1 cellular context compared by ENCODE assay signal in the genomic region with DNA sequence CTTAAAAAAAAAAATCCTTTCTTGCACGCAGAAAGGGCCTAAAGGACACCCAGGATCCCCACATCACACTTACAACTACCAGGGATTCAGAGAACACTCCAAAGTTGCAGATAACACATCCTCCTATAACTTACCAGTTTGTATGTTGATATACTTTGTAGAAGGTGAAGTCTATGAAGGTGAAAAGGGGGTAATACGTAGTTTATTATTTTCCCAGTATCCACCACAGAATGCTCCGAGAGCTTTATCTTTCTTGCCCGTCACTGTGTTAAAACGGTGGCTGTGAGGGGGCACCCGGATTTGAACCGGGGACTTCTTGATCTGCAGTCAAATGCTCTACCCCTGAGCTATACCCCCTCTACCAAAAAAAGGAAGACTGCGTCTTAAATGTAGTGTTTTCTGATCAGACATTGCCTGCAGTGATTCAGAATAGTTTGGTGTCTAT.
TF ChIP-seq lines count a peak whose summit lies in the region.

No MANE protein-coding gene starts in this region.

TF ChIP-seq in K562, 482 proteins besides CTCF, POLR2A, EP300 and RAD21 (continues in another document):
- peak; percentile 99 for TF ChIP-seq TBP (optimal IDR thresholded peaks at IDR 0.05; ENCODE audit: low read depth, low read length)
- TF ChIP-seq ZBTB1 (CRISPR knock-in tag; IDR thresholded peaks at IDR 0.05; ENCODE audit: borderline replicate concordance, low read depth), result no peak
- peak in 1 of 2 experiments; percentile 75; a peak in 1 of 4 replicates for TF ChIP-seq TBL1XR1 (IDR thresholded peaks at IDR 0.05; ENCODE audit: low read length in 2 of 2)
- TF ChIP-seq CBFB (CRISPR knock-in tag; IDR thresholded peaks at IDR 0.05), result no peak
- TF ChIP-seq ATF7 (IDR thresholded peaks at IDR 0.05), result peak; percentile 76; the same call in 1 of the 2 replicates
- 0 out of 2 replicates have a peak, but pooled peaks have one; percentile 41 for TF ChIP-seq TARDBP (IDR thresholded peaks at IDR 0.05)
- peak; percentile 72 for TF ChIP-seq ILF3 (IDR thresholded peaks at IDR 0.05; ENCODE audit: borderline replicate concordance)
- no peak; a peak in 1 of 4 replicates for TF ChIP-seq KDM1A (IDR thresholded peaks at IDR 0.05)
- TF ChIP-seq FOXK2 (conservative IDR thresholded peaks at IDR 0.05 in 1 of 2, IDR thresholded peaks at IDR 0.05 in 1 of 2; ENCODE audit: low read depth in 2 of 2), result 0 out of 4 replicates have a peak, but pooled peaks of 1 of the 2 experiments have one; percentile 61
- TF ChIP-seq MAZ (CRISPR knock-in tag; conservative IDR thresholded peaks at IDR 0.05 in 1 of 2, IDR thresholded peaks at IDR 0.05 in 1 of 2), result peak; percentile 40 to 44; a peak in 2 of 4 replicates
- TF ChIP-seq NCOA2 (IDR thresholded peaks at IDR 0.05; ENCODE audit: partially characterized antibody in 2 of 2), result peak in 1 of 2 experiments; percentile 46
- TF ChIP-seq, protein P1, sequence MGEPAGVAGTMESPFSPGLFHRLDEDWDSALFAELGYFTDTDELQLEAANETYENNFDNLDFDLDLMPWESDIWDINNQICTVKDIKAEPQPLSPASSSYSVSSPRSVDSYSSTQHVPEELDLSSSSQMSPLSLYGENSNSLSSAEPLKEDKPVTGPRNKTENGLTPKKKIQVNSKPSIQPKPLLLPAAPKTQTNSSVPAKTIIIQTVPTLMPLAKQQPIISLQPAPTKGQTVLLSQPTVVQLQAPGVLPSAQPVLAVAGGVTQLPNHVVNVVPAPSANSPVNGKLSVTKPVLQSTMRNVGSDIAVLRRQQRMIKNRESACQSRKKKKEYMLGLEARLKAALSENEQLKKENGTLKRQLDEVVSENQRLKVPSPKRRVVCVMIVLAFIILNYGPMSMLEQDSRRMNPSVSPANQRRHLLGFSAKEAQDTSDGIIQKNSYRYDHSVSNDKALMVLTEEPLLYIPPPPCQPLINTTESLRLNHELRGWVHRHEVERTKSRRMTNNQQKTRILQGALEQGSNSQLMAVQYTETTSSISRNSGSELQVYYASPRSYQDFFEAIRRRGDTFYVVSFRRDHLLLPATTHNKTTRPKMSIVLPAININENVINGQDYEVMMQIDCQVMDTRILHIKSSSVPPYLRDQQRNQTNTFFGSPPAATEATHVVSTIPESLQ (CRISPR knock-in tag; IDR thresholded peaks at IDR 0.05), result no peak
- TF ChIP-seq HDAC1 (IDR thresholded peaks at IDR 0.05), result 0 out of 4 replicates have a peak, but pooled peaks of 1 of the 2 experiments have one; percentile 56
- no peak for TF ChIP-seq POLR2AphosphoS2 (IDR thresholded peaks at IDR 0.05; ENCODE audit: low read length)
- TF ChIP-seq MTA1 (IDR thresholded peaks at IDR 0.05; ENCODE audit: borderline replicate concordance), result peak; percentile 72; the same call in 1 of the 2 replicates
- TF ChIP-seq, protein P2, sequence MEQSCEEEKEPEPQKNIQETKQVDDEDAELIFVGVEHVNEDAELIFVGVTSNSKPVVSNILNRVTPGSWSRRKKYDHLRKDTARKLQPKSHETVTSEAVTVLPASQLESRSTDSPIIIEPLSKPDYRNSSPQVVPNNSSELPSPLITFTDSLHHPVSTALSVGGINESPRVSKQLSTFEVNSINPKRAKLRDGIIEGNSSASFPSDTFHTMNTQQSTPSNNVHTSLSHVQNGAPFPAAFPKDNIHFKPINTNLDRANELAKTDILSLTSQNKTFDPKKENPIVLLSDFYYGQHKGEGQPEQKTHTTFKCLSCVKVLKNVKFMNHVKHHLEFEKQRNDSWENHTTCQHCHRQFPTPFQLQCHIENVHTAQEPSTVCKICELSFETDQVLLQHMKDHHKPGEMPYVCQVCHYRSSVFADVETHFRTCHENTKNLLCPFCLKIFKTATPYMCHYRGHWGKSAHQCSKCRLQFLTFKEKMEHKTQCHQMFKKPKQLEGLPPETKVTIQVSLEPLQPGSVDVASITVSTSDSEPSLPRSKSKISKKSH (CRISPR knock-in tag; IDR thresholded peaks at IDR 0.05), result no peak
- no peak for TF ChIP-seq JUNB (CRISPR knock-in tag; conservative IDR thresholded peaks at IDR 0.05)
- TF ChIP-seq ZSCAN29 (IDR thresholded peaks at IDR 0.05), result peak; percentile 78; the same call in 1 of the 2 replicates
- 0 out of 2 replicates have a peak, but pooled peaks have one; percentile 49 for TF ChIP-seq ELF4 (CRISPR knock-in tag; IDR thresholded peaks at IDR 0.05)
- no peak for TF ChIP-seq ATF1 (CRISPR knock-in tag; IDR thresholded peaks at IDR 0.05)
- TF ChIP-seq ATF1 (tag; IDR thresholded peaks at IDR 0.05), result peak; percentile 31; the same call in 1 of the 2 replicates
- no peak for TF ChIP-seq ZNF324 (CRISPR knock-in tag; IDR thresholded peaks at IDR 0.05)
- TF ChIP-seq ETV5 (CRISPR knock-in tag; IDR thresholded peaks at IDR 0.05; ENCODE audit: low read depth), result no peak
- peak; percentile 54 for TF ChIP-seq TEAD4 (IDR thresholded peaks at IDR 0.05; ENCODE audit: low read length)
- no peak for TF ChIP-seq TEAD4 (CRISPR knock-in tag; IDR thresholded peaks at IDR 0.05; ENCODE audit: borderline replicate concordance)
- TF ChIP-seq NBN (IDR thresholded peaks at IDR 0.05; ENCODE audit: low read depth), result peak; percentile 85; the same call in 1 of the 2 replicates
- TF ChIP-seq HMBOX1 (IDR thresholded peaks at IDR 0.05), result peak; percentile 63
- TF ChIP-seq ZBTB12 (CRISPR knock-in tag; IDR thresholded peaks at IDR 0.05), result 0 out of 2 replicates have a peak, but pooled peaks have one; percentile 13
- TF ChIP-seq BDP1 (IDR thresholded peaks at IDR 0.05; ENCODE audit: insufficient read depth, insufficient read length), result peak; percentile 51
- TF ChIP-seq, protein P3, sequence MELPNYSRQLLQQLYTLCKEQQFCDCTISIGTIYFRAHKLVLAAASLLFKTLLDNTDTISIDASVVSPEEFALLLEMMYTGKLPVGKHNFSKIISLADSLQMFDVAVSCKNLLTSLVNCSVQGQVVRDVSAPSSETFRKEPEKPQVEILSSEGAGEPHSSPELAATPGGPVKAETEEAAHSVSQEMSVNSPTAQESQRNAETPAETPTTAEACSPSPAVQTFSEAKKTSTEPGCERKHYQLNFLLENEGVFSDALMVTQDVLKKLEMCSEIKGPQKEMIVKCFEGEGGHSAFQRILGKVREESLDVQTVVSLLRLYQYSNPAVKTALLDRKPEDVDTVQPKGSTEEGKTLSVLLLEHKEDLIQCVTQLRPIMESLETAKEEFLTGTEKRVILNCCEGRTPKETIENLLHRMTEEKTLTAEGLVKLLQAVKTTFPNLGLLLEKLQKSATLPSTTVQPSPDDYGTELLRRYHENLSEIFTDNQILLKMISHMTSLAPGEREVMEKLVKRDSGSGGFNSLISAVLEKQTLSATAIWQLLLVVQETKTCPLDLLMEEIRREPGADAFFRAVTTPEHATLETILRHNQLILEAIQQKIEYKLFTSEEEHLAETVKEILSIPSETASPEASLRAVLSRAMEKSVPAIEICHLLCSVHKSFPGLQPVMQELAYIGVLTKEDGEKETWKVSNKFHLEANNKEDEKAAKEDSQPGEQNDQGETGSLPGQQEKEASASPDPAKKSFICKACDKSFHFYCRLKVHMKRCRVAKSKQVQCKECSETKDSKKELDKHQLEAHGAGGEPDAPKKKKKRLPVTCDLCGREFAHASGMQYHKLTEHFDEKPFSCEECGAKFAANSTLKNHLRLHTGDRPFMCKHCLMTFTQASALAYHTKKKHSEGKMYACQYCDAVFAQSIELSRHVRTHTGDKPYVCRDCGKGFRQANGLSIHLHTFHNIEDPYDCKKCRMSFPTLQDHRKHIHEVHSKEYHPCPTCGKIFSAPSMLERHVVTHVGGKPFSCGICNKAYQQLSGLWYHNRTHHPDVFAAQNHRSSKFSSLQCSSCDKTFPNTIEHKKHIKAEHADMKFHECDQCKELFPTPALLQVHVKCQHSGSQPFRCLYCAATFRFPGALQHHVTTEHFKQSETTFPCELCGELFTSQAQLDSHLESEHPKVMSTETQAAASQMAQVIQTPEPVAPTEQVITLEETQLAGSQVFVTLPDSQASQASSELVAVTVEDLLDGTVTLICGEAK (IDR thresholded peaks at IDR 0.05), result peak; percentile 74
- TF ChIP-seq, protein P3 (CRISPR knock-in tag; IDR thresholded peaks at IDR 0.05), result no peak
- TF ChIP-seq E2F8 (IDR thresholded peaks at IDR 0.05; ENCODE audit: low read depth, partially characterized antibody), result peak; percentile 42
- 0 out of 4 replicates have a peak, but pooled peaks of 1 of the 2 experiments have one; percentile 48 for TF ChIP-seq ARNT (IDR thresholded peaks at IDR 0.05)
- TF ChIP-seq BRD9 (IDR thresholded peaks at IDR 0.05; ENCODE audit: low read depth, partially characterized antibody), result peak; percentile 87
- TF ChIP-seq KLF10 (CRISPR knock-in tag; IDR thresholded peaks at IDR 0.05), result no peak
- no peak for TF ChIP-seq GTF2F1 (IDR thresholded peaks at IDR 0.05; ENCODE audit: low read depth, low read length)
- TF ChIP-seq ZBTB2 (IDR thresholded peaks at IDR 0.05), result 0 out of 2 replicates have a peak, but pooled peaks have one; percentile 41
- TF ChIP-seq NFIC (IDR thresholded peaks at IDR 0.05), result peak; percentile 57
- no peak for TF ChIP-seq CREM (IDR thresholded peaks at IDR 0.05; ENCODE audit: low read depth)
- TF ChIP-seq POLR2H (tag; IDR thresholded peaks at IDR 0.05; ENCODE audit: low read depth), result peak; percentile 99
- TF ChIP-seq CSDE1 (IDR thresholded peaks at IDR 0.05), result peak in 1 of 2 experiments; percentile 59; a peak in 2 of 4 replicates
- TF ChIP-seq MCM2 (IDR thresholded peaks at IDR 0.05; ENCODE audit: low read depth), result no peak
- TF ChIP-seq ESRRA (IDR thresholded peaks at IDR 0.05; ENCODE audit: borderline replicate concordance, low read depth), result peak; percentile 60; the same call in 1 of the 2 replicates
